8 cellular contexts compared by ENCODE assay signal in the genomic region with DNA sequence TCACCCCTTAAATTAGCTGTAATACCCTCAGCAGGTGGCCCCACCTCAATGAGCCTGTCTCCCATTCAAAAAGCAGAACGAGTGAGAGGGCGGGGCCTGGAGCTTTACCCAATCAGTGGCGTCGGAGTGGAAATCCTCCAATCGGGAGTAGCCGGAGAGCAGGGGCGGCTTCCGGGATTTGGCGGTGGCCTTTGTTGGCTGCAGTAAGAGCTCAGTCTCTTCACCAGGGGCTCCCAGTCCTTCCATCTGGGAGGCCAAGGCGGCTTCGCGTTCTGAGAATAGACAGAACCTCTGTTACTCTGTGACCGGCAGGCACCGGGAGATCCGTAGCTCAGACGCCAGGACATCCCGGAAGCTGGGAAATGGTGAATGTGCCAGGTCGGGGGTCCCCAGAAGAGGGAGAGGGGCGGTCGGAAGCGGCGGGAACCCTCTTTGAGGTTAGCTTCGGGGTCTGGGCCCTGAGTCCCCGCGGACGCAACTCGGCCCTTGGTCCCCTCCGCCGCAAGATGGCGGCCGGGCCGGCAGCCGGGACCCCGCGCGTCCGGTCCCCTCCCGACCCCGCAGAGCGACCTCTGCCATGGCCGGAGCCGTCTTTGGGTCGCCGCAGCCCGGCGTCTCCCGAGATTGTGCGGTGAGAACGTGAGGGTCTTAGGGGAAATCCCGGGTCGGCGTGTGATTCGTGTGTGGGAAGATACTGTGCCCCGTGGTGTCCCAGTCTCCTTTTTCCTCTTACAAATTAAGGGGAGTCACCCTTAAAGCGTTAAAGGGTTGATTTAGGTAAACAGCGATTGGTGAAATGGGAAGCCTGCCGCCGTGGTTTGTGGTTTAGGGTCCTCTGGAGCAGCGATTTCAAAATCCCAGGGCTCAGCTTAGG.
DNase-seq lines count a peak whose midpoint lies in the region; ATAC-seq and TF ChIP-seq lines count a peak whose summit lies in the region.

No MANE protein-coding gene starts in this region.

- H3K9ac ChIP-seq in liver (ENCODE audit: low read depth in 1 of 2, low read length in 2 of 2) = peak overlapping the region; percentile 87 to 93

- H3K36me3 ChIP-seq in liver (ENCODE audit: control insufficient read depth in 4 of 4, insufficient read depth in 3 of 4, low read depth in 1 of 4, low read length in 3 of 4) = peaks cover 0 to 12% (median 2%) of the 10 kb centered on the region in 4 donors

- H3K4me1 ChIP-seq in liver (ENCODE audit: control insufficient read depth in 4 of 4, insufficient read depth in 4 of 4, low read length in 3 of 4) = peaks cover 4 to 15% (median 9%) of the 10 kb centered on the region in 4 donors

- intact Hi-C loops in dorsolateral prefrontal cortex (cut with DNase I) = loop anchor here in 1 of 2 donors (10.0 kb wide), 1 partner anchor 161 kb away; a partner anchor contains a TSS

- TF ChIP-seq RAD21 in liver (IDR thresholded peaks at IDR 0.05) = no peak

- H3K27me3 ChIP-seq in dorsolateral prefrontal cortex (no peaks in the 10 kb centered on the region), liver (ENCODE audit: control insufficient read depth in 4 of 4, insufficient read depth in 4 of 4, low read length in 3 of 4) (no peaks in the 10 kb centered on the region)

- H3K9me3 ChIP-seq in liver (ENCODE audit: control insufficient read depth in 4 of 4, low read length in 3 of 4) = no peaks in the 10 kb centered on the region

- H3K4me3 ChIP-seq in dorsolateral prefrontal cortex (peak overlapping the region; percentile 68 to 99 (median 91)), liver (ENCODE audit: low read depth in 1 of 3, low read length in 3 of 3) (peak overlapping the region; percentile 73 to 88 (median 85))

- TF ChIP-seq CTCF in dorsolateral prefrontal cortex (IDR thresholded peaks at IDR 0.05 in 54 of 56, conservative IDR thresholded peaks at IDR 0.05 in 2 of 56; ENCODE audit: low read depth in 1 of 56, partially characterized antibody in 56 of 56) (peak in 22 of 56 donors; percentile 4 to 30 (median 12)), liver (IDR thresholded peaks at IDR 0.05; ENCODE audit: low read depth, low read length, missing input control) (no peak)

- WGBS in liver = under 1% methylated on average over 59 of the region's 59 CpGs

- peak; percentile 96 for DNase-seq in CD1c-positive myeloid dendritic cell (ENCODE audit: extremely low spot score)
- peak; percentile 95 for DNase-seq in NCI-H748 (lab: John Stamatoyannopoulos, UW; ENCODE audit: unreplicated experiment)
- DNase-seq in activated CD4-positive, alpha-beta T cell treated with anti-CD3 and anti-CD28 coated beads, Interleukin-2, amount 50 U/mL, for 48 hours = peak; percentile 93 to 95
- peak; percentile 80 to 95 (median 92) for DNase-seq in dorsolateral prefrontal cortex
- peak; percentile 92 for DNase-seq in stimulated activated CD4-positive, alpha-beta T cell treated with anti-CD3 and anti-CD28 coated beads, Interleukin-4, amount 100 ng/mL, for 1 hour

- ATAC-seq in GM19395 (IDR thresholded peaks at IDR 0.05; ENCODE audit: unreplicated experiment) (peak; percentile 96), HG03558 (IDR thresholded peaks at IDR 0.05; ENCODE audit: extremely low read depth, unreplicated experiment) (peak; percentile 85)

- H3K27ac ChIP-seq in dorsolateral prefrontal cortex = peak overlapping the region; percentile 35 to 96 (median 87)
- peak overlapping the region; percentile 64 to 84 for H3K27ac ChIP-seq in liver (ENCODE audit: low read depth in 1 of 2, low read length in 2 of 2)

TF ChIP-seq in liver, 16 proteins besides CTCF, POLR2A, EP300 and RAD21:
- TF ChIP-seq JUND (IDR thresholded peaks at IDR 0.05) (no peak), FOXA1 (IDR thresholded peaks at IDR 0.05) (no peak), HNF4A (conservative IDR thresholded peaks at IDR 0.05) (no peak), RXRA (IDR thresholded peaks at IDR 0.05) (no peak), TAF1 (conservative IDR thresholded peaks at IDR 0.05) (peak; percentile 88), HNF4G (IDR thresholded peaks at IDR 0.05) (no peak), FOXA2 (IDR thresholded peaks at IDR 0.05) (no peak), SP1 (IDR thresholded peaks at IDR 0.05) (peak; percentile 80), EGR1 (IDR thresholded peaks at IDR 0.05; ENCODE audit: low read depth in 2 of 2) (peak in 1 of 2 donors; percentile 40), YY1 (IDR thresholded peaks at IDR 0.05) (peak; percentile 88), GABPA (IDR thresholded peaks at IDR 0.05 in 1 of 2, conservative IDR thresholded peaks at IDR 0.05 in 1 of 2) (peak in 1 of 2 donors; percentile 80), NR2F2 (IDR thresholded peaks at IDR 0.05) (peak; percentile 11)
- TF ChIP-seq, protein P1, sequence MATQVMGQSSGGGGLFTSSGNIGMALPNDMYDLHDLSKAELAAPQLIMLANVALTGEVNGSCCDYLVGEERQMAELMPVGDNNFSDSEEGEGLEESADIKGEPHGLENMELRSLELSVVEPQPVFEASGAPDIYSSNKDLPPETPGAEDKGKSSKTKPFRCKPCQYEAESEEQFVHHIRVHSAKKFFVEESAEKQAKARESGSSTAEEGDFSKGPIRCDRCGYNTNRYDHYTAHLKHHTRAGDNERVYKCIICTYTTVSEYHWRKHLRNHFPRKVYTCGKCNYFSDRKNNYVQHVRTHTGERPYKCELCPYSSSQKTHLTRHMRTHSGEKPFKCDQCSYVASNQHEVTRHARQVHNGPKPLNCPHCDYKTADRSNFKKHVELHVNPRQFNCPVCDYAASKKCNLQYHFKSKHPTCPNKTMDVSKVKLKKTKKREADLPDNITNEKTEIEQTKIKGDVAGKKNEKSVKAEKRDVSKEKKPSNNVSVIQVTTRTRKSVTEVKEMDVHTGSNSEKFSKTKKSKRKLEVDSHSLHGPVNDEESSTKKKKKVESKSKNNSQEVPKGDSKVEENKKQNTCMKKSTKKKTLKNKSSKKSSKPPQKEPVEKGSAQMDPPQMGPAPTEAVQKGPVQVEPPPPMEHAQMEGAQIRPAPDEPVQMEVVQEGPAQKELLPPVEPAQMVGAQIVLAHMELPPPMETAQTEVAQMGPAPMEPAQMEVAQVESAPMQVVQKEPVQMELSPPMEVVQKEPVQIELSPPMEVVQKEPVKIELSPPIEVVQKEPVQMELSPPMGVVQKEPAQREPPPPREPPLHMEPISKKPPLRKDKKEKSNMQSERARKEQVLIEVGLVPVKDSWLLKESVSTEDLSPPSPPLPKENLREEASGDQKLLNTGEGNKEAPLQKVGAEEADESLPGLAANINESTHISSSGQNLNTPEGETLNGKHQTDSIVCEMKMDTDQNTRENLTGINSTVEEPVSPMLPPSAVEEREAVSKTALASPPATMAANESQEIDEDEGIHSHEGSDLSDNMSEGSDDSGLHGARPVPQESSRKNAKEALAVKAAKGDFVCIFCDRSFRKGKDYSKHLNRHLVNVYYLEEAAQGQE (IDR thresholded peaks at IDR 0.05) = no peak
- TF ChIP-seq, protein P2, sequence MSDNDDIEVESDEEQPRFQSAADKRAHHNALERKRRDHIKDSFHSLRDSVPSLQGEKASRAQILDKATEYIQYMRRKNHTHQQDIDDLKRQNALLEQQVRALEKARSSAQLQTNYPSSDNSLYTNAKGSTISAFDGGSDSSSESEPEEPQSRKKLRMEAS (IDR thresholded peaks at IDR 0.05) = no peak
- TF ChIP-seq, protein P3, sequence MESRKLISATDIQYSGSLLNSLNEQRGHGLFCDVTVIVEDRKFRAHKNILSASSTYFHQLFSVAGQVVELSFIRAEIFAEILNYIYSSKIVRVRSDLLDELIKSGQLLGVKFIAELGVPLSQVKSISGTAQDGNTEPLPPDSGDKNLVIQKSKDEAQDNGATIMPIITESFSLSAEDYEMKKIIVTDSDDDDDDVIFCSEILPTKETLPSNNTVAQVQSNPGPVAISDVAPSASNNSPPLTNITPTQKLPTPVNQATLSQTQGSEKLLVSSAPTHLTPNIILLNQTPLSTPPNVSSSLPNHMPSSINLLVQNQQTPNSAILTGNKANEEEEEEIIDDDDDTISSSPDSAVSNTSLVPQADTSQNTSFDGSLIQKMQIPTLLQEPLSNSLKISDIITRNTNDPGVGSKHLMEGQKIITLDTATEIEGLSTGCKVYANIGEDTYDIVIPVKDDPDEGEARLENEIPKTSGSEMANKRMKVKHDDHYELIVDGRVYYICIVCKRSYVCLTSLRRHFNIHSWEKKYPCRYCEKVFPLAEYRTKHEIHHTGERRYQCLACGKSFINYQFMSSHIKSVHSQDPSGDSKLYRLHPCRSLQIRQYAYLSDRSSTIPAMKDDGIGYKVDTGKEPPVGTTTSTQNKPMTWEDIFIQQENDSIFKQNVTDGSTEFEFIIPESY (IDR thresholded peaks at IDR 0.05) = no peak
- TF ChIP-seq, protein P4, sequence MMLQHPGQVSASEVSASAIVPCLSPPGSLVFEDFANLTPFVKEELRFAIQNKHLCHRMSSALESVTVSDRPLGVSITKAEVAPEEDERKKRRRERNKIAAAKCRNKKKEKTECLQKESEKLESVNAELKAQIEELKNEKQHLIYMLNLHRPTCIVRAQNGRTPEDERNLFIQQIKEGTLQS (IDR thresholded peaks at IDR 0.05) = no peak

Comparison
In these comparisons a context has a peak if more than half of its experiments do, and no peak if none do; other contexts are left out.
1. Peak in every context shown above with its lines: DNase-seq, ATAC-seq, H3K4me3 ChIP-seq and H3K27ac ChIP-seq.